ENCODE assay signal across 31 cellular contexts in genomic region chr17:574061-574460, GRCh38.
DNase-seq lines count a peak whose midpoint lies in the region; ATAC-seq, FAIRE-seq and TF ChIP-seq lines count a peak whose summit lies in the region.
"Had no signal": no experiment of that assay in that cellular context is flagged by ENCODE, and none has a peak within 500 bp of the region (broad histone marks: within the 10 kb centered on the region; RNA-seq: fewer than 3 reads in every experiment).

No MANE protein-coding gene starts in this region.

- DNase-seq in SK-MEL-5 (ENCODE audit: low read depth, low spot score) (peak; percentile 27), endothelial cell of umbilical vein (ENCODE audit: low read depth, low spot score) (peak; percentile 83), left cardiac atrium (peak; percentile 75), pulmonary artery endothelial cell (ENCODE audit: low read depth, low spot score) (peak; percentile 37), EL (no peak), T-helper 2 cell (no peak)
- DNase-seq in activated effector memory CD4-positive, alpha-beta T cell treated with Interleukin-2 at 50 U/mL for 16 hours = no peak
- DNase-seq: ACHN; activated CD4-positive, alpha-beta T cell treated with anti-CD3 and anti-CD28 coated beads for 4 hours; activated naive CD4-positive, alpha-beta T cell treated with Interleukin-2 at 50 U/mL for 16 hours; activated T-cell treated with anti-CD3 and anti-CD28 coated beads, Interleukin-2, amount 50 U/mL, for 24 hours; DMS53; endodermal cell; foreskin fibroblast; HFFc6; hippocampal formation; immature natural killer cell; KBM-7; MG63; NCI-H1436; NCI-H510A treated with DMSO at 0.1 percent for 48 hours; nephron progenitor cell; posterior cingulate gyrus; SJCRH30; stimulated activated CD4-positive, alpha-beta T cell treated with anti-CD3 and anti-CD28 coated beads, Interleukin-1b, Interleukin-23, amount 100 ng/mL, for 48 hours had no signal

- no peak for TF ChIP-seq CTCF in endothelial cell of umbilical vein (IDR thresholded peaks at IDR 0.05; ENCODE audit: extremely low read depth in 1 of 2, insufficient read depth in 1 of 2, low read depth in 1 of 2, low read length in 2 of 2)

- peak; percentile 68 for FAIRE-seq in endothelial cell of umbilical vein (lab: Jason Lieb, UNC)
- FAIRE-seq: urothelium cell line had no signal

- H3K4me1 ChIP-seq in endothelial cell of umbilical vein (ENCODE audit: control insufficient read depth, extremely low read depth, insufficient read depth, low read length) = peaks cover 5% of the 10 kb centered on the region
- H3K4me1 ChIP-seq: SJCRH30 had no signal

- dilution Hi-C loops in endothelial cell of umbilical vein (cut with MboI; ENCODE audit: extremely low pct_ligation_motif_present, low sequenced_read_pairs) = no loop called here

- TF ChIP-seq POLR2A in endothelial cell of umbilical vein (IDR thresholded peaks at IDR 0.05; ENCODE audit: low read depth, low read length) = no peak

- H3K4me2 ChIP-seq in endothelial cell of umbilical vein (ENCODE audit: insufficient read depth, low read length) = no peak overlapping the region
- H3K4me2 ChIP-seq: GM23338 had no signal

- no peaks in the 10 kb centered on the region for H4K20me1 ChIP-seq in endothelial cell of umbilical vein (replicated peaks; ENCODE audit: control insufficient read depth, extremely low read depth, insufficient read depth, low read length)

- no peak overlapping the region for H3K27ac ChIP-seq in endothelial cell of umbilical vein (ENCODE audit: insufficient read depth, low read depth, low read length)
- H3K27ac ChIP-seq: coronary artery, SJCRH30, skin epidermis had no signal

- H3K79me2 ChIP-seq in endothelial cell of umbilical vein (ENCODE audit: control insufficient read depth, insufficient read depth, low read length) = no peaks in the 10 kb centered on the region

- POLR2A ChIA-PET in endothelial cell of umbilical vein (lab: Charles Lee) = no interaction called here

- ATAC-seq in left cardiac atrium (peak; percentile 67 to 72), GM18502 (IDR thresholded peaks at IDR 0.05; ENCODE audit: poor library complexity, unreplicated experiment) (no peak)
- ATAC-seq: GM23338, Panc1 had no signal

- H2AFZ ChIP-seq in endothelial cell of umbilical vein (ENCODE audit: low read depth, low read length) = no peak overlapping the region
- H2AFZ ChIP-seq: GM23338 had no signal

- no peak overlapping the region for H3K9ac ChIP-seq in endothelial cell of umbilical vein (replicated peaks; ENCODE audit: extremely low read depth, insufficient read depth, low read length)

- H3K4me3 ChIP-seq in endothelial cell of umbilical vein (replicated peaks in 1 of 3; ENCODE audit: insufficient read depth in 1 of 3, low read depth in 1 of 3, low read length in 3 of 3) = no peak overlapping the region
- H3K4me3 ChIP-seq: coronary artery, GM23338, MG63, SJCRH30, skin epidermis had no signal

- CTCF ChIA-PET in endothelial cell of umbilical vein (lab: Charles Lee) = interaction anchor here (0.6 kb wide), 1 partner anchor 162 kb away, joined by 3 read pairs; no protein-coding TSS in a partner anchor

- H3K27me3 ChIP-seq in endothelial cell of umbilical vein (ENCODE audit: control insufficient read depth in 2 of 2, insufficient read depth in 2 of 2, low read length in 2 of 2) = no peaks in the 10 kb centered on the region
- H3K27me3 ChIP-seq: MG63, SJCRH30 had no signal

- in situ Hi-C loops in SK-MEL-5 (cut with HindIII; ENCODE audit: low pct_unique_long_range_greater_than_20kb, low sequenced_read_pairs) = no loop called here

- intact Hi-C loops in endothelial cell of umbilical vein (cut with micrococcal nuclease) = no loop called here
- intact Hi-C loops in left cardiac atrium (cut with DNase I) = no loop called here

- H3K9me1 ChIP-seq in endothelial cell of umbilical vein (replicated peaks; ENCODE audit: control insufficient read depth, extremely low read depth, insufficient read depth, low read length) = no peaks in the 10 kb centered on the region

- no peaks in the 10 kb centered on the region for H3K9me3 ChIP-seq in endothelial cell of umbilical vein (replicated peaks; ENCODE audit: control insufficient read depth, insufficient read depth, low read length)
- H3K9me3 ChIP-seq: MG63, SJCRH30 had no signal

- no TSS peak for BruUV-seq in endothelial cell of umbilical vein (replicated peaks; lab: Mats Ljungman, UMichigan)

- no peaks in the 10 kb centered on the region for H3K36me3 ChIP-seq in endothelial cell of umbilical vein (ENCODE audit: control insufficient read depth in 2 of 2, extremely low read depth in 1 of 2, insufficient read depth in 2 of 2, low read length in 2 of 2)
- H3K36me3 ChIP-seq: MG63, SJCRH30 had no signal

TF ChIP-seq in endothelial cell of umbilical vein, 7 proteins besides CTCF, POLR2A, EP300 and RAD21:
- TF ChIP-seq GATA2 (IDR thresholded peaks at IDR 0.05; ENCODE audit: insufficient read depth, insufficient read length, low read depth, low read length) = no peak
- no peak for TF ChIP-seq JUN (IDR thresholded peaks at IDR 0.05; ENCODE audit: borderline replicate concordance, insufficient read depth, insufficient read length, low read depth)
- TF ChIP-seq EZH2 (IDR thresholded peaks at IDR 0.05; ENCODE audit: borderline replicate concordance, low read depth, low read length, severe bottlenecking) = no peak
- TF ChIP-seq MYC (IDR thresholded peaks at IDR 0.05; ENCODE audit: low read depth, low read length) = no peak
- no peak for TF ChIP-seq FOS (IDR thresholded peaks at IDR 0.05; ENCODE audit: borderline replicate concordance, insufficient read depth, low read length)
- no peak for TF ChIP-seq POLR2AphosphoS5 (IDR thresholded peaks at IDR 0.05; ENCODE audit: insufficient read depth, low read depth, low read length)
- TF ChIP-seq MAX (IDR thresholded peaks at IDR 0.05; ENCODE audit: insufficient read depth, insufficient read length) = no peak
TF ChIP-seq in endothelial cell of umbilical vein: peak in this region for 0.

Comparison
In these comparisons a context has a peak if more than half of its experiments do, and no peak if none do; other contexts are left out.
1. DNase-seq: peak in SK-MEL-5 (single experiment), endothelial cell of umbilical vein (single experiment), left cardiac atrium (single experiment) and pulmonary artery endothelial cell (single experiment); none in activated effector memory CD4-positive, alpha-beta T cell treated with Interleukin-2 at 50 U/mL for 16 hours (single experiment), EL (single experiment) and T-helper 2 cell (0 of 5).